10 cellular contexts compared by ENCODE assay signal in the genomic region with DNA sequence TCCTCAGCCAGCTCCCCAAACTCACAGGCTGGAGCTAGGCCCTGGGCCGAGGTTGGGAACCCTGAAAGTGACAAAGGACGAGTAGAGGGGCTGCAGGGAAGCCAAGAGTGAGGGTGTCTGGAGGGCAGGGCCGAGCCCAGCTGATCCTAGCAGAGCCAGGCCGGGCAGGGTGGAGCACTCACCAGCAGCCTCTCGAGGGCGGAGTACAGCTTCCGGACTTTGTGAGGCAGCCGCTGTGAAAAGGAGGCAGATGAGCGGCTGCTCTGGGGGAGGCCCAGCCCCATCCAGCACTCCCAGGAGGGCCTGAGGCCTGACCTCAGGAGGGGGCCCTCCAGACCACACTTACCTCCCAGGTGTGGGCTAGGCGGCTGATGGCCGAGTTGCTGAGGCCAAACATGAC. TPM values are rescaled to one million over a fixed set of nuclear protein-coding genes. Genes with fewer than 3 reads are reported as not detected.
DNase-seq lines count a peak whose midpoint lies in the region; ATAC-seq and TF ChIP-seq lines count a peak whose summit lies in the region.
"Had no signal": no experiment of that assay in that cellular context is flagged by ENCODE, and none has a peak within 500 bp of the region (broad histone marks: within the 10 kb centered on the region; RNA-seq: fewer than 3 reads in every experiment).

No MANE protein-coding gene starts in this region.

- H3K27ac ChIP-seq in RWPE2 (ENCODE audit: poor library complexity, severe bottlenecking) (no peak overlapping the region), foreskin keratinocyte (no peak overlapping the region)

- H3K4me1 Mint-ChIP-seq in memory B cell: peaks cover 42% of the 10 kb centered on the region

- H3K9me3 Mint-ChIP-seq in memory B cell: no peaks in the 10 kb centered on the region

- H3K4me3 Mint-ChIP-seq in memory B cell: peak overlapping the region; percentile 74

- H3K27me3 Mint-ChIP-seq in memory B cell: no peaks in the 10 kb centered on the region

- peaks cover 3% of the 10 kb centered on the region for H3K4me1 ChIP-seq in RWPE2 (ENCODE audit: insufficient read depth, poor library complexity, severe bottlenecking)
- no peaks in the 10 kb centered on the region for H3K4me1 ChIP-seq in foreskin keratinocyte

- no peak overlapping the region for H3K4me3 ChIP-seq in RWPE2 (ENCODE audit: severe bottlenecking)
- H3K4me3 ChIP-seq: sigmoid colon had no signal

- H3K9me3 ChIP-seq in RWPE2 (ENCODE audit: severe bottlenecking): no peaks in the 10 kb centered on the region
- H3K9me3 ChIP-seq: sigmoid colon had no signal

- peak; percentile 46 for ATAC-seq in GM18873 (IDR thresholded peaks at IDR 0.05; ENCODE audit: low FRiP score, unreplicated experiment)
- ATAC-seq in HG02678 (IDR thresholded peaks at IDR 0.05; ENCODE audit: unreplicated experiment): peak; percentile 71
- no peak for ATAC-seq in RWPE2 (ENCODE audit: low read depth)
- ATAC-seq in memory B cell (ENCODE audit: low read depth): peak; percentile 49
- no peak for ATAC-seq in GM18520 (IDR thresholded peaks at IDR 0.05; ENCODE audit: unreplicated experiment)
- ATAC-seq in foreskin keratinocyte: no peak

- H3K27me3 ChIP-seq in RWPE2 (ENCODE audit: insufficient read depth, poor library complexity, severe bottlenecking) (no peaks in the 10 kb centered on the region), foreskin keratinocyte (no peaks in the 10 kb centered on the region)
- H3K27me3 ChIP-seq: sigmoid colon had no signal

- DNase-seq in RWPE2 (ENCODE audit: low spot score) (peak; percentile 55), memory B cell (ENCODE audit: low spot score in 2 of 2) (no peak), Ammon's horn (ENCODE audit: low spot score) (no peak), foreskin keratinocyte (no peak), NCI-H2107 (lab: John Stamatoyannopoulos, UW) (no peak)
- DNase-seq: NCI-H2171 treated with DMSO at 0.1 percent for 48 hours, sigmoid colon had no signal

- peak overlapping the region; percentile 74 for H3K27ac Mint-ChIP-seq in memory B cell

- H3K36me3 ChIP-seq in RWPE2 (ENCODE audit: low read depth): no peaks in the 10 kb centered on the region
- H3K36me3 ChIP-seq: sigmoid colon had no signal

- no peak for TF ChIP-seq CTCF in RWPE2 (IDR thresholded peaks at IDR 0.05; ENCODE audit: poor library complexity, severe bottlenecking)
- no peak for TF ChIP-seq CTCF in foreskin keratinocyte (conservative IDR thresholded peaks at IDR 0.05)

- H3K36me3 Mint-ChIP-seq in memory B cell: no peaks in the 10 kb centered on the region

RNA-seq across cellular contexts. Expression of gene ENDOU, which starts 14.7 kb away (rescaled TPM):
- total RNA-seq in foreskin keratinocyte: 0.28 and 0.34 TPM in 2 replicates
- 0.14 and 0.21 TPM in 2 replicates for polyA plus RNA-seq in foreskin keratinocyte

RNA-seq across cellular contexts. Expression of gene RAPGEF3, which starts 18.7 kb away (rescaled TPM):
- total RNA-seq in foreskin keratinocyte: 7.7 and 8.1 TPM in 2 replicates
- polyA plus RNA-seq in foreskin keratinocyte: 6.0 and 6.5 TPM in 2 replicates

RNA-seq across cellular contexts. Expression of gene SLC48A1, which starts 33.1 kb away (rescaled TPM):
- 14.5 and 14.9 TPM in 2 replicates for total RNA-seq in foreskin keratinocyte
- 12.0 and 13.2 TPM in 2 replicates for polyA plus RNA-seq in foreskin keratinocyte

RNA-seq across cellular contexts. Expression of gene RPAP3, which starts 34.1 kb away (rescaled TPM):
- 27.8 and 29.7 TPM in 2 replicates for total RNA-seq in foreskin keratinocyte
- polyA plus RNA-seq in foreskin keratinocyte: 14.7 and 16.3 TPM in 2 replicates

Comparison
In these comparisons a context has a peak if more than half of its experiments do, and no peak if none do; other contexts are left out.
1. ATAC-seq: peak in GM18873 (single experiment), HG02678 (single experiment) and memory B cell (single experiment); none in RWPE2 (single experiment), GM18520 (single experiment) and foreskin keratinocyte (single experiment).